ENCODE assay signal across 24 cellular contexts in genomic region chr1:78919150-78919549, GRCh38.
DNase-seq lines count a peak whose midpoint lies in the region; ATAC-seq and TF ChIP-seq lines count a peak whose summit lies in the region.
"Had no signal": no experiment of that assay in that cellular context is flagged by ENCODE, and none has a peak within 500 bp of the region (broad histone marks: within the 10 kb centered on the region; RNA-seq: fewer than 3 reads in every experiment).

No MANE protein-coding gene starts in this region.

- H3K27me3 Mint-ChIP-seq in GM23338 (ENCODE audit: insufficient read depth, low read depth, poor library complexity) = peaks cover under 1% of the 10 kb centered on the region
- H3K27me3 Mint-ChIP-seq: CD4-positive, alpha-beta memory T cell had no signal

- no peak overlapping the region for H3K4me3 ChIP-seq in GM23338
- H3K4me3 ChIP-seq: GM12878, MG63, Peyer's patch, SK-N-MC had no signal

- DNase-seq in GM23338 (ENCODE audit: low spot score) = peak; percentile 28
- DNase-seq in HEK293T (ENCODE audit: extremely low spot score) = peak; percentile 7
- peak; percentile 23 for DNase-seq in OCI-M1 (lab: John Stamatoyannopoulos, UW)
- peak; percentile 31 for DNase-seq in iPS-NIHi11 (ENCODE audit: low spot score)
- DNase-seq in GM03348 (ENCODE audit: low spot score) = no peak
- no peak for DNase-seq in activated CD8-positive, alpha-beta memory T cell treated with anti-CD3 and anti-CD28 coated beads for 24 hours
- DNase-seq: C1 segment of cervical spinal cord; CD4-positive, alpha-beta memory T cell; COR-L47; HFFc6; KG1; MG63; NCI-H1092 treated with DMSO at 0.1 percent for 48 hours; NCI-H1436; NCI-H187; NCI-H446; NCI-H524 treated with DMSO at 0.1 percent for 48 hours; NCI-H774; NK-92 treated with Interleukin-12 subunit alpha and Interleukin-12 subunit beta, amount 100 ng/mL, for 24 hours; Peyer's patch; SIG-M5 had no signal

- H3K4me1 Mint-ChIP-seq in GM23338 = peaks cover 8% of the 10 kb centered on the region
- H3K4me1 Mint-ChIP-seq: CD4-positive, alpha-beta memory T cell had no signal

- no peak overlapping the region for H3K27ac Mint-ChIP-seq in GM23338
- H3K27ac Mint-ChIP-seq: CD4-positive, alpha-beta memory T cell had no signal

- H3K36me3 ChIP-seq in GM23338 (ENCODE audit: insufficient read depth) = no peaks in the 10 kb centered on the region
- H3K36me3 ChIP-seq: MG63, Peyer's patch had no signal

- CTCF ChIA-PET in HEK293T (lab: Yijun Ruan, JAX) = no interaction called here

- H3K79me2 ChIP-seq in GM23338 (replicated peaks; ENCODE audit: insufficient read depth) = no peaks in the 10 kb centered on the region

- POLR2A ChIA-PET in HEK293T (lab: Yijun Ruan, JAX) = no interaction called here

- H4K20me1 ChIP-seq in GM23338 (replicated peaks; ENCODE audit: insufficient read depth) = no peaks in the 10 kb centered on the region

- no peaks in the 10 kb centered on the region for H3K36me3 Mint-ChIP-seq in GM23338 (ENCODE audit: low read depth)
- H3K36me3 Mint-ChIP-seq: CD4-positive, alpha-beta memory T cell had no signal

- H3K27me3 ChIP-seq in GM23338 (ENCODE audit: insufficient read depth) = no peaks in the 10 kb centered on the region
- H3K27me3 ChIP-seq: MG63, Peyer's patch had no signal

- H3K9me3 Mint-ChIP-seq in GM23338 = no peaks in the 10 kb centered on the region
- H3K9me3 Mint-ChIP-seq: HFFc6 had no signal

- no peak for TF ChIP-seq CTCF in GM23338 (conservative IDR thresholded peaks at IDR 0.05; ENCODE audit: low read depth in 2 of 2)

- no peak overlapping the region for H3K4me3 Mint-ChIP-seq in GM23338
- H3K4me3 Mint-ChIP-seq: CD4-positive, alpha-beta memory T cell; HFFc6 had no signal

- no peaks in the 10 kb centered on the region for H3K4me1 ChIP-seq in GM23338 (ENCODE audit: insufficient read depth)
- H3K4me1 ChIP-seq: Peyer's patch had no signal

- no peaks in the 10 kb centered on the region for H3F3A ChIP-seq in GM23338 (replicated peaks; ENCODE audit: low read depth)

- H3K4me2 ChIP-seq in GM23338 = no peak overlapping the region

- H2AFZ ChIP-seq in GM23338 = no peak overlapping the region

- H3K27ac ChIP-seq in GM23338 (ENCODE audit: low read depth) = no peak overlapping the region
- H3K27ac ChIP-seq: Peyer's patch, SK-N-MC had no signal

- H3K9me2 ChIP-seq in GM23338 (ENCODE audit: insufficient read depth) = no peaks in the 10 kb centered on the region

- ATAC-seq in GM23338 = peak; percentile 95
- no peak for ATAC-seq in HG03442 (IDR thresholded peaks at IDR 0.05; ENCODE audit: unreplicated experiment)
- ATAC-seq: GM12878 had no signal

TF ChIP-seq in GM23338, 12 proteins besides CTCF, POLR2A, EP300 and RAD21:
- TF ChIP-seq CREB1 (CRISPR knock-in tag; IDR thresholded peaks at IDR 0.05; ENCODE audit: low read depth) (no peak), EZH2 (IDR thresholded peaks at IDR 0.05; ENCODE audit: low read depth, unreplicated experiment) (no peak)

TF ChIP-seq in HEK293T, 16 proteins besides CTCF, POLR2A, EP300 and RAD21:
- TF ChIP-seq ELF4 (IDR thresholded peaks at IDR 0.05) (no peak), FOXK2 (IDR thresholded peaks at IDR 0.05) (no peak), TARDBP (IDR thresholded peaks at IDR 0.05) (no peak), LEF1 (IDR thresholded peaks at IDR 0.05; ENCODE audit: borderline replicate concordance) (no peak), BHLHE40 (IDR thresholded peaks at IDR 0.05; ENCODE audit: borderline replicate concordance) (no peak), SP1 (IDR thresholded peaks at IDR 0.05) (no peak), FOXA1 (IDR thresholded peaks at IDR 0.05) (no peak), L3MBTL2 (conservative IDR thresholded peaks at IDR 0.05) (no peak), PKNOX1 (IDR thresholded peaks at IDR 0.05) (no peak), ZNF384 (IDR thresholded peaks at IDR 0.05) (no peak), ARNT (IDR thresholded peaks at IDR 0.05) (no peak)

Comparison
In these comparisons a context has a peak if more than half of its experiments do, and no peak if none do; other contexts are left out.
1. DNase-seq: peak in GM23338 (single experiment), HEK293T (single experiment), OCI-M1 (single experiment) and iPS-NIHi11 (single experiment); none in GM03348 (single experiment) and activated CD8-positive, alpha-beta memory T cell treated with anti-CD3 and anti-CD28 coated beads for 24 hours (single experiment).